ENCODE assay signal across 1 cellular context in genomic region chr2:20593072-20594034, GRCh38.
A peak's percentile ranks its signal among the peaks of the same experiment; 100 is the strongest.
TF ChIP-seq lines count a peak whose summit lies in the region.

No MANE protein-coding gene starts in this region.

TF ChIP-seq in HepG2, 621 proteins besides CTCF, POLR2A, EP300 and RAD21 (continued from another document and continues in another):
- TF ChIP-seq TFAP4 (IDR thresholded peaks at IDR 0.05; ENCODE audit: borderline replicate concordance, low read depth) (no peak; the same call in 1 of the 2 replicates), ERF (CRISPR knock-in tag; IDR thresholded peaks at IDR 0.05) (peak; percentile 99), SMAD1 (CRISPR knock-in tag; IDR thresholded peaks at IDR 0.05; ENCODE audit: borderline replicate concordance, low read depth) (no peak; the same call in 1 of the 2 replicates), AHR (CRISPR knock-in tag; IDR thresholded peaks at IDR 0.05) (peak; percentile 86), HOMEZ (CRISPR knock-in tag; IDR thresholded peaks at IDR 0.05; ENCODE audit: low read depth) (peak; percentile 17), MBD4 (IDR thresholded peaks at IDR 0.05; ENCODE audit: borderline replicate concordance, low read length) (no peak), KDM3A (CRISPR knock-in tag; IDR thresholded peaks at IDR 0.05; ENCODE audit: low read depth) (peak; percentile 98), ZNF605 (CRISPR knock-in tag; IDR thresholded peaks at IDR 0.05) (peak; percentile 98), ZNF367 (CRISPR knock-in tag; IDR thresholded peaks at IDR 0.05; ENCODE audit: borderline replicate concordance) (no peak), DMAP1 (CRISPR knock-in tag; IDR thresholded peaks at IDR 0.05) (peak; percentile 58; the same call in 1 of the 2 replicates), ADNP (CRISPR knock-in tag; IDR thresholded peaks at IDR 0.05) (no peak), ZNF570 (CRISPR knock-in tag; IDR thresholded peaks at IDR 0.05; ENCODE audit: borderline replicate concordance) (peak; percentile 73; the same call in 1 of the 2 replicates), HDAC1 (CRISPR knock-in tag; IDR thresholded peaks at IDR 0.05) (peak; percentile 99), RBFOX2 (IDR thresholded peaks at IDR 0.05; ENCODE audit: low read depth, low read length) (no peak), REST (IDR thresholded peaks at IDR 0.05; ENCODE audit: borderline replicate concordance in 1 of 2, low read depth in 1 of 2, low read length in 2 of 2) (peak in 1 of 2 experiments; percentile 81; a peak in 1 of 4 replicates), ZNF670 (CRISPR knock-in tag; IDR thresholded peaks at IDR 0.05; ENCODE audit: borderline replicate concordance) (peak; percentile 76; the same call in 1 of the 2 replicates), ZNF674 (CRISPR knock-in tag; IDR thresholded peaks at IDR 0.05; ENCODE audit: low read depth) (no peak), TAF1 (CRISPR knock-in tag; IDR thresholded peaks at IDR 0.05) (peak; percentile 32; the same call in 1 of the 2 replicates), MEF2D (CRISPR knock-in tag; IDR thresholded peaks at IDR 0.05) (peak; percentile 99), GMEB2 (CRISPR knock-in tag; IDR thresholded peaks at IDR 0.05; ENCODE audit: low read depth) (peak; percentile 6; the same call in 1 of the 2 replicates), ZNF891 (CRISPR knock-in tag; IDR thresholded peaks at IDR 0.05) (peak; percentile 96), ZNF646 (CRISPR knock-in tag; IDR thresholded peaks at IDR 0.05) (peak; percentile 72; the same call in 1 of the 2 replicates), SAP130 (CRISPR knock-in tag; IDR thresholded peaks at IDR 0.05; ENCODE audit: low read depth) (peak; percentile 98), PHB2 (IDR thresholded peaks at IDR 0.05; ENCODE audit: partially characterized antibody) (no peak), ZSCAN31 (CRISPR knock-in tag; IDR thresholded peaks at IDR 0.05; ENCODE audit: low read depth) (peak; percentile 100), ZNF609 (CRISPR knock-in tag; IDR thresholded peaks at IDR 0.05; ENCODE audit: borderline replicate concordance) (peak; percentile 100), ZIK1 (CRISPR knock-in tag; IDR thresholded peaks at IDR 0.05; ENCODE audit: borderline replicate concordance, low read depth) (peak; percentile 92), ZNF18 (CRISPR knock-in tag; IDR thresholded peaks at IDR 0.05; ENCODE audit: insufficient replicate concordance) (peak; percentile 99), ZNF317 (CRISPR knock-in tag; IDR thresholded peaks at IDR 0.05) (peak; percentile 93), CENPX (CRISPR knock-in tag; IDR thresholded peaks at IDR 0.05) (no peak), HINFP (CRISPR knock-in tag; IDR thresholded peaks at IDR 0.05; ENCODE audit: low read depth) (peak; percentile 91; the same call in 1 of the 2 replicates)
